ENCODE assay signal across 1 cellular context in genomic region chr16:17497648-17498047, GRCh38.
TF ChIP-seq lines count a peak whose summit lies in the region.

No MANE protein-coding gene starts in this region.

TF ChIP-seq in SK-N-SH, 30 proteins besides CTCF, POLR2A, EP300 and RAD21 (continued from another document):
- TF ChIP-seq ZBTB33 (IDR thresholded peaks at IDR 0.05; ENCODE audit: borderline replicate concordance, low read depth) (no peak), TCF12 (IDR thresholded peaks at IDR 0.05) (peak; percentile 43; the same call in 1 of the 2 replicates), RXRA (IDR thresholded peaks at IDR 0.05; ENCODE audit: borderline replicate concordance, low read depth) (no peak), POLR2AphosphoS5 (IDR thresholded peaks at IDR 0.05; ENCODE audit: low read depth, low read length) (no peak), GABPA (IDR thresholded peaks at IDR 0.05; ENCODE audit: low read depth) (no peak), RFX5 (IDR thresholded peaks at IDR 0.05; ENCODE audit: low read length) (no peak), MEF2A (IDR thresholded peaks at IDR 0.05; ENCODE audit: borderline replicate concordance, low read depth) (no peak), MAX (IDR thresholded peaks at IDR 0.05; ENCODE audit: low read depth) (no peak), YY1 (IDR thresholded peaks at IDR 0.05; ENCODE audit: low read depth) (no peak), REST (IDR thresholded peaks at IDR 0.05; ENCODE audit: low read depth, low read length) (no peak), USF1 (IDR thresholded peaks at IDR 0.05; ENCODE audit: borderline replicate concordance, low read depth) (no peak)
TF ChIP-seq in SK-N-SH: peak in this region for 4.
